ENCODE assay signal across 8 cellular contexts in genomic region chr12:57935839-57936512, GRCh38. TPM values are rescaled to one million over a fixed set of nuclear protein-coding genes. Genes with fewer than 3 reads are reported as not detected.
DNase-seq lines count a peak whose midpoint lies in the region; ATAC-seq and TF ChIP-seq lines count a peak whose summit lies in the region.

No MANE protein-coding gene starts in this region.

- H3K27ac ChIP-seq in CD4-positive, alpha-beta T cell (ENCODE audit: low read depth, low read length), result peak overlapping the region; percentile 88
- peak overlapping the region; percentile 60 for H3K27ac ChIP-seq in ectodermal cell (ENCODE audit: insufficient read depth, low read depth, low read length, poor library complexity, severe bottlenecking)
- H3K27ac ChIP-seq in lower lobe of right lung, result peak overlapping the region; percentile 85

- no peaks in the 10 kb centered on the region for H3K36me3 ChIP-seq in ectodermal cell (ENCODE audit: control insufficient read depth, insufficient read depth, low read length)
- no peaks in the 10 kb centered on the region for H3K36me3 ChIP-seq in lower lobe of right lung

- POLR2A ChIA-PET in CD4-positive, alpha-beta T cell (lab: Charles Lee), result interaction anchor here (1.0 kb wide), 1 partner anchor 164 kb away, joined by 3 read pairs; the partner anchor contains the start of genes EEF1AKMT3 and METTL1
- POLR2A ChIA-PET in activated CD4-positive, alpha-beta memory T cell treated with anti-CD3 and anti-CD28 coated beads for 36 hours (lab: Charles Lee), result no interaction called here

- 3% methylated on average over 27 to 28 of the region's 29 CpGs for WGBS in ectodermal cell, 2 experiments

- H3K9me3 ChIP-seq in CD4-positive, alpha-beta T cell (ENCODE audit: control insufficient read depth, low read length), result no peaks in the 10 kb centered on the region
- H3K9me3 ChIP-seq in ectodermal cell (ENCODE audit: control insufficient read depth, low read length) (no peaks in the 10 kb centered on the region), lower lobe of right lung (no peaks in the 10 kb centered on the region)

- peak overlapping the region; percentile 98 for H3K27ac Mint-ChIP-seq in CD4-positive, alpha-beta T cell
- peak overlapping the region; percentile 97 for H3K27ac Mint-ChIP-seq in activated CD4-positive, alpha-beta memory T cell treated with anti-CD3 and anti-CD28 coated beads for 36 hours

- peak; percentile 91 for ATAC-seq in CD4-positive, alpha-beta T cell (ENCODE audit: poor library complexity)
- peak; percentile 99 for ATAC-seq in GM19452 (IDR thresholded peaks at IDR 0.05; ENCODE audit: unreplicated experiment)
- peak; percentile 91 for ATAC-seq in HG03575 (IDR thresholded peaks at IDR 0.05; ENCODE audit: extremely low read depth, insufficient number of reproducible peaks, low FRiP score, unreplicated experiment)
- ATAC-seq in lower lobe of right lung, result peak; percentile 96 to 98

- intact Hi-C loops in CD4-positive, alpha-beta T cell (cut with DNase I, micrococcal nuclease), result no loop called here
- intact Hi-C loops in activated CD4-positive, alpha-beta memory T cell treated with anti-CD3 and anti-CD28 coated beads for 36 hours (cut with micrococcal nuclease), result loop anchor here (1.0 kb wide), 1 partner anchor 37 kb away; no protein-coding TSS in a partner anchor
- intact Hi-C loops in lower lobe of right lung (cut with DNase I), result no loop called here

- H3K27me3 ChIP-seq in CD4-positive, alpha-beta T cell (ENCODE audit: control insufficient read depth, insufficient read depth, low read length), result no peaks in the 10 kb centered on the region
- peaks cover 41% of the 10 kb centered on the region for H3K27me3 ChIP-seq in ectodermal cell (ENCODE audit: control insufficient read depth, insufficient read depth, low read length, poor library complexity, severe bottlenecking)
- H3K27me3 ChIP-seq in lower lobe of right lung (ENCODE audit: low read depth), result no peaks in the 10 kb centered on the region

- peak overlapping the region; percentile 71 for H3K4me3 ChIP-seq in ectodermal cell (ENCODE audit: insufficient read depth, low read depth, low read length)
- H3K4me3 ChIP-seq in lower lobe of right lung, result peak overlapping the region; percentile 70

- peak; percentile 82 to 94 (median 84) for DNase-seq in CD4-positive, alpha-beta T cell
- DNase-seq in NCI-H82 (lab: John Stamatoyannopoulos, UW), result peak; percentile 98
- DNase-seq in activated CD4-positive, alpha-beta memory T cell treated with anti-CD3 and anti-CD28 coated beads for 36 hours, result peak; percentile 96
- peak; percentile 94 for DNase-seq in lower lobe of right lung
- peak; percentile 69 to 77 (median 76) for DNase-seq in stimulated activated CD4-positive, alpha-beta T cell treated with anti-CD3 and anti-CD28 coated beads, TNF-alpha, amount 100 ng/mL, for 1 hour (ENCODE audit: low read depth in 3 of 3, low spot score in 1 of 3)

- CTCF ChIA-PET in CD4-positive, alpha-beta T cell (lab: Charles Lee), result no interaction called here
- CTCF ChIA-PET in activated CD4-positive, alpha-beta memory T cell treated with anti-CD3 and anti-CD28 coated beads for 36 hours (lab: Charles Lee), result interaction anchor here (0.7 kb wide), 1 partner anchor 19 kb away, joined by 3 read pairs; no protein-coding TSS in a partner anchor

- H3K4me1 ChIP-seq in ectodermal cell (ENCODE audit: control insufficient read depth, insufficient read depth, low read length) (peaks cover 5% of the 10 kb centered on the region), lower lobe of right lung (peaks cover 18% of the 10 kb centered on the region)

- H3K4me3 Mint-ChIP-seq in CD4-positive, alpha-beta T cell, result peak overlapping the region; percentile 95
- peak overlapping the region; percentile 97 for H3K4me3 Mint-ChIP-seq in activated CD4-positive, alpha-beta memory T cell treated with anti-CD3 and anti-CD28 coated beads for 36 hours

- no peaks in the 10 kb centered on the region for H3K9me3 Mint-ChIP-seq in CD4-positive, alpha-beta T cell
- no peaks in the 10 kb centered on the region for H3K9me3 Mint-ChIP-seq in activated CD4-positive, alpha-beta memory T cell treated with anti-CD3 and anti-CD28 coated beads for 36 hours

- H3K27me3 Mint-ChIP-seq in CD4-positive, alpha-beta T cell, result no peaks in the 10 kb centered on the region
- H3K27me3 Mint-ChIP-seq in activated CD4-positive, alpha-beta memory T cell treated with anti-CD3 and anti-CD28 coated beads for 36 hours, result no peaks in the 10 kb centered on the region

- no peak for TF ChIP-seq CTCF in CD4-positive, alpha-beta T cell (IDR thresholded peaks at IDR 0.05)
- TF ChIP-seq CTCF in lower lobe of right lung (IDR thresholded peaks at IDR 0.05), result no peak

- H3K4me1 Mint-ChIP-seq in CD4-positive, alpha-beta T cell (ENCODE audit: low read depth), result peaks cover 36% of the 10 kb centered on the region
- H3K4me1 Mint-ChIP-seq in activated CD4-positive, alpha-beta memory T cell treated with anti-CD3 and anti-CD28 coated beads for 36 hours (ENCODE audit: low read depth), result peaks cover 25% of the 10 kb centered on the region

- H3K36me3 Mint-ChIP-seq in CD4-positive, alpha-beta T cell (ENCODE audit: low read depth), result peaks cover 5% of the 10 kb centered on the region
- peaks cover 4% of the 10 kb centered on the region for H3K36me3 Mint-ChIP-seq in activated CD4-positive, alpha-beta memory T cell treated with anti-CD3 and anti-CD28 coated beads for 36 hours

RNA-seq across cellular contexts. Expression of gene ATP23, which starts 5.4 kb away (rescaled TPM):
- 1 to 10 TPM; 5.3 to 5.6 TPM for total RNA-seq in CD4-positive, alpha-beta T cell
- 10 to 100 TPM; 14.9 to 16.3 TPM for total RNA-seq in activated CD4-positive, alpha-beta memory T cell treated with anti-CD3 and anti-CD28 coated beads for 36 hours
- polyA plus RNA-seq in ectodermal cell (2013, experiment 1 of 4), result 3.2 TPM
- polyA plus RNA-seq in ectodermal cell (2013, experiment 2 of 4), result 1.7 TPM
- 3.7 TPM for polyA plus RNA-seq in ectodermal cell (2013, experiment 3 of 4)
- 4.5 TPM for polyA plus RNA-seq in ectodermal cell (2013, experiment 4 of 4)
- 5.4 TPM for total RNA-seq in lower lobe of right lung

Comparison
In these comparisons a context has a peak if more than half of its experiments do, and no peak if none do; other contexts are left out.
1. Peak in every context shown above with its lines: DNase-seq, ATAC-seq, H3K4me3 ChIP-seq and H3K27ac ChIP-seq.